In genomic region chr19:34962281-34962944, GRCh38 we compare ENCODE assay signal across 8 cellular contexts. TPM values are rescaled to one million over a fixed set of nuclear protein-coding genes. Genes with fewer than 3 reads are reported as not detected.
DNase-seq lines count a peak whose midpoint lies in the region; ATAC-seq and TF ChIP-seq lines count a peak whose summit lies in the region.

No MANE protein-coding gene starts in this region.

- H2BK20ac ChIP-seq in H9 (ENCODE audit: low read depth, low read length, poor library complexity, severe bottlenecking): no peak overlapping the region

- H3K4me3 ChIP-seq in fibroblast of villous mesenchyme (ENCODE audit: low read depth, low read length) (peak overlapping the region; percentile 85), skeletal muscle tissue (ENCODE audit: low read length in 3 of 3) (peak overlapping the region; percentile 81 to 83 (median 82))

- no peak overlapping the region for H2BK5ac ChIP-seq in H9 (ENCODE audit: insufficient read length, low read length)

- H3K79me2 ChIP-seq in H9 (ENCODE audit: insufficient read depth, low read length): peaks cover 2% of the 10 kb centered on the region; the same call in 1 of the 2 replicates

- peak overlapping the region; percentile 82 to 90 for H3K4me3 Mint-ChIP-seq in H9
- peak overlapping the region; percentile 94 for H3K4me3 Mint-ChIP-seq in T-helper 1 cell treated with Interleukin-12 subunit alpha and Interleukin-12 subunit beta and Interleukin-4 antibody, amounts not matched to agents 30 μg/mL and 1 μg/mL, for 36 hours

- H2BK12ac ChIP-seq in H9 (ENCODE audit: insufficient read length, low read depth, low read length): no peak overlapping the region

- H3K4me2 ChIP-seq in H9 (ENCODE audit: insufficient read depth, insufficient read length, low read length): peak overlapping the region; percentile 84

- DNase-seq in H9: no peak
- DNase-seq in fibroblast of villous mesenchyme (ENCODE audit: low read depth): no peak
- no peak for DNase-seq in iPS-NIHi7 (ENCODE audit: extremely low spot score)
- DNase-seq in NCI-H2081 (lab: John Stamatoyannopoulos, UW): no peak
- DNase-seq in stimulated activated CD4-positive, alpha-beta T cell treated with anti-CD3 and anti-CD28 coated beads, Interleukin-4, amount 100 ng/mL, for 4 hours: no peak

- H3K4ac ChIP-seq in H9 (ENCODE audit: low read depth, low read length): no peak overlapping the region

- no CpG with 5 or more reads among the region's 7 CpGs for WGBS in H9 (ENCODE audit: extremely low coverage, insufficient read length, low lambda C conversion rate)

- H4K91ac ChIP-seq in H9 (ENCODE audit: insufficient read length, low read depth, low read length): no peak overlapping the region

- no peak for TF ChIP-seq CTCF in H9 (conservative IDR thresholded peaks at IDR 0.05)
- TF ChIP-seq CTCF in fibroblast of villous mesenchyme (IDR thresholded peaks at IDR 0.05; ENCODE audit: insufficient read depth, low read depth, low read length): no peak

- H3K23ac ChIP-seq in H9 (ENCODE audit: insufficient read length, low read depth, low read length): no peak overlapping the region

- peaks cover 6% of the 10 kb centered on the region for H3K23me2 ChIP-seq in H9 (ENCODE audit: insufficient read length, low read depth, low read length, poor library complexity, severe bottlenecking)

- H3K27ac ChIP-seq in H9 (ENCODE audit: insufficient read length, low read depth, low read length): no peak overlapping the region
- H3K27ac ChIP-seq in skeletal muscle tissue (ENCODE audit: low read depth, low read length): peak overlapping the region; percentile 37

- H3K27me3 ChIP-seq in H9 (ENCODE audit: insufficient read depth, low read length): no peaks in the 10 kb centered on the region
- H3K27me3 ChIP-seq in skeletal muscle tissue (ENCODE audit: control insufficient read depth in 3 of 3, insufficient read depth in 3 of 3, low read length in 3 of 3): no peaks in the 10 kb centered on the region

- H3K4me1 Mint-ChIP-seq in H9: peaks cover 19 to 26% of the 10 kb centered on the region in 2 experiments
- H3K4me1 Mint-ChIP-seq in T-helper 1 cell treated with Interleukin-12 subunit alpha and Interleukin-12 subunit beta and Interleukin-4 antibody, amounts not matched to agents 30 μg/mL and 1 μg/mL, for 36 hours (ENCODE audit: low read depth): peaks cover 25% of the 10 kb centered on the region

- no peak overlapping the region for H3K9ac ChIP-seq in H9 (ENCODE audit: extremely low read depth, insufficient read length, low read length)
- H3K9ac ChIP-seq in skeletal muscle tissue (ENCODE audit: low read depth in 1 of 3, low read length in 3 of 3): peak overlapping the region in 2 of 3 donors; percentile 82 to 89

- H3K9me3 ChIP-seq in H9 (ENCODE audit: control insufficient read depth, low read depth, low read length) (peaks cover 26% of the 10 kb centered on the region), skeletal muscle tissue (ENCODE audit: control insufficient read depth in 3 of 3, low read length in 3 of 3) (peaks cover 30 to 39% (median 33%) of the 10 kb centered on the region in 3 donors)

- no peaks in the 10 kb centered on the region for H3K79me1 ChIP-seq in H9 (ENCODE audit: insufficient read depth, low read depth, low read length, poor library complexity, severe bottlenecking)

- H4K8ac ChIP-seq in H9 (replicated peaks; ENCODE audit: insufficient read length, low read depth, low read length): no peak overlapping the region

- no peak overlapping the region for H4K5ac ChIP-seq in H9 (ENCODE audit: insufficient read length, low read depth, low read length)

- H4K20me1 ChIP-seq in H9 (ENCODE audit: control insufficient read depth, insufficient read depth, insufficient read length): no peaks in the 10 kb centered on the region

- ATAC-seq in HG03108 (IDR thresholded peaks at IDR 0.05; ENCODE audit: unreplicated experiment): no peak

- peaks cover 38 to 42% (median 40%) of the 10 kb centered on the region in 3 donors for H3K36me3 ChIP-seq in skeletal muscle tissue (ENCODE audit: control insufficient read depth in 3 of 3, insufficient read depth in 3 of 3, low read length in 3 of 3)

- no peak overlapping the region for H2BK120ac ChIP-seq in H9 (ENCODE audit: low read depth, low read length, poor library complexity, severe bottlenecking)

- H3K27ac Mint-ChIP-seq in H9: no peak overlapping the region
- H3K27ac Mint-ChIP-seq in T-helper 1 cell treated with Interleukin-12 subunit alpha and Interleukin-12 subunit beta and Interleukin-4 antibody, amounts not matched to agents 30 μg/mL and 1 μg/mL, for 36 hours: peak overlapping the region; percentile 84

- peaks cover 49 to 53% (median 50%) of the 10 kb centered on the region in 3 experiments for H3K36me3 Mint-ChIP-seq in H9 (ENCODE audit: insufficient read depth in 1 of 3, low read depth in 3 of 3)
- H3K36me3 Mint-ChIP-seq in T-helper 1 cell treated with Interleukin-12 subunit alpha and Interleukin-12 subunit beta and Interleukin-4 antibody, amounts not matched to agents 30 μg/mL and 1 μg/mL, for 36 hours (ENCODE audit: low read depth): peaks cover 60% of the 10 kb centered on the region

- no peak overlapping the region for H2AFZ ChIP-seq in H9 (ENCODE audit: low read length)

- peaks cover 30% of the 10 kb centered on the region for H3K27me3 Mint-ChIP-seq in H9 (ENCODE audit: low read depth)
- peaks cover 4% of the 10 kb centered on the region for H3K27me3 Mint-ChIP-seq in T-helper 1 cell treated with Interleukin-12 subunit alpha and Interleukin-12 subunit beta and Interleukin-4 antibody, amounts not matched to agents 30 μg/mL and 1 μg/mL, for 36 hours (ENCODE audit: low read depth)

- H3T11ph ChIP-seq in H9 (ENCODE audit: low read length): no peak overlapping the region

- H3K18ac ChIP-seq in H9 (ENCODE audit: insufficient read length, low read depth, low read length): no peak overlapping the region

- no peak overlapping the region for H3K14ac ChIP-seq in H9 (ENCODE audit: insufficient read depth, low read length)

- H3K56ac ChIP-seq in H9 (ENCODE audit: insufficient read length, low read depth, low read length): no peak overlapping the region

- H3K4me1 ChIP-seq in H9 (ENCODE audit: insufficient read depth, low read length): peaks cover 6% of the 10 kb centered on the region; the same call in 1 of the 2 replicates
- peaks cover 13 to 21% (median 15%) of the 10 kb centered on the region in 3 donors for H3K4me1 ChIP-seq in skeletal muscle tissue (ENCODE audit: control insufficient read depth in 3 of 3, insufficient read depth in 3 of 3, low read length in 3 of 3)

- H3K9me3 Mint-ChIP-seq in H9: peaks cover 47 to 61% of the 10 kb centered on the region in 2 experiments
- H3K9me3 Mint-ChIP-seq in T-helper 1 cell treated with Interleukin-12 subunit alpha and Interleukin-12 subunit beta and Interleukin-4 antibody, amounts not matched to agents 30 μg/mL and 1 μg/mL, for 36 hours: peaks cover 66% of the 10 kb centered on the region

- no peak overlapping the region for H2BK15ac ChIP-seq in H9 (ENCODE audit: low read depth, low read length)

- no peak overlapping the region for H2AK5ac ChIP-seq in H9 (ENCODE audit: insufficient read length, low read length)

RNA-seq across cellular contexts. Expression of gene ZNF792, which starts 1.6 kb away (rescaled TPM):
- total RNA-seq in H9 (2021) (7.6 and 8.3 TPM in 2 replicates), fibroblast of villous mesenchyme (5.8 and 6.5 TPM in 2 replicates), skeletal muscle tissue (7.8 TPM)

RNA-seq across cellular contexts. Expression of gene ZNF30, which starts 35.7 kb away (rescaled TPM):
- total RNA-seq in H9 (2021): 6.5 and 8.3 TPM in 2 replicates
- total RNA-seq in fibroblast of villous mesenchyme: 3.2 and 3.9 TPM in 2 replicates
- total RNA-seq in skeletal muscle tissue: 12.0 TPM

RNA-seq across cellular contexts. Expression of gene GRAMD1A, which starts 37.7 kb away (rescaled TPM):
- total RNA-seq in H9 (2021): 125 and 126 TPM in 2 replicates
- total RNA-seq in fibroblast of villous mesenchyme: 23.3 and 26.7 TPM in 2 replicates
- total RNA-seq in skeletal muscle tissue: 17.7 TPM
